ENCODE assay signal across 7 cellular contexts in genomic region chr12:106745181-106745745, GRCh38.
"Had no signal": no experiment of that assay in that cellular context is flagged by ENCODE, and none has a peak within 500 bp of the region (broad histone marks: within the 10 kb centered on the region; RNA-seq: fewer than 3 reads in every experiment).

No MANE protein-coding gene starts in this region.

- FAIRE-seq: HepG2, HTR-8/SVneo had no signal

- DNase-seq: IMR-90, KBM-7, KG1 had no signal

- H3K4me2 ChIP-seq: KMS-11 had no signal

- ATAC-seq: HepG2 had no signal

- H3K9ac ChIP-seq: KMS-11 had no signal

- H3K27ac ChIP-seq: HL-60, KMS-11 had no signal
